ENCODE assay signal across 8 cellular contexts in the genomic region with DNA sequence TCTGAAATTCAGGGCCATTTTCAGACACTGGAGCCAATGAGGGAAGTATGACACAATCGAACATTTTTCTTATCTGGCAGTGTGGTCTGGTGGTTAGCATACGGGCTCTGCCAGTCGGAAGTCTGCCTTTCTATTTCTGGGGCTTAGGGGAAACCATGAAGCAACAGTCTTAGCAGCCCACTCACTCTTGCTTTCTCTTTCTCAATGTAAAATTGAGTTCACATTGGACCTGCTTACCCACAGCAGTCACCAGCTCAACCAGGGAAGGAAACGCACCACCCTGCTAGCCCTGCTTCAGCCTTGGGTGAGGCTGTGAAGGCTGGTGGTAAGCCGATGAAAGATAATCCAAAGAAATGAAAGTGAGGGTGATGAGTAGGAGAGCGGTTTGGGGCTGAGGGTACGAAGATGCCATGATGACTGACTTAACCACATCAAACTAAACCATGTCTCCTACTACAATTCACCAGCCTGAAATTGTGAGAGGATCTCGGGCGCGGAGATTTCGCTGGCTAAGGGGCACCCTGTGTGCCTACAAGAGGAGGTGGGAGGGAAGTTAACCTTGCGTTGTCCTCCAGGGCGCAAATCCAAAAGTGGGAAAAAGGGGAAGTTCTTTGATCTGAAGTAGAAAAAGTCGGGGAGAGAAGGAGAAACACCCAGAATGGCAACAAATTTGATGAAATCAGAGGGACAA. TPM values are rescaled to one million over a fixed set of nuclear protein-coding genes. Genes with fewer than 3 reads are reported as not detected.
DNase-seq lines count a peak whose midpoint lies in the region; ATAC-seq and TF ChIP-seq lines count a peak whose summit lies in the region.

No MANE protein-coding gene starts in this region.

- H3K27ac ChIP-seq in OCI-LY3 (ENCODE audit: low read length) = no peak overlapping the region
- H3K27ac ChIP-seq in neural progenitor cell = no peak overlapping the region

- in situ Hi-C loops in GM13976 (cut with MboI; ENCODE audit: low sequenced_read_pairs, unreplicated experiment) = no loop called here

- H3K27ac Mint-ChIP-seq in neural progenitor cell = peak overlapping the region; percentile 38

- no peaks in the 10 kb centered on the region for H4K20me1 ChIP-seq in OCI-LY3 (ENCODE audit: insufficient read depth, low read length)
- H4K20me1 ChIP-seq in neural progenitor cell (ENCODE audit: low read depth) = no peaks in the 10 kb centered on the region

- no peaks in the 10 kb centered on the region for H3K79me2 ChIP-seq in OCI-LY3 (ENCODE audit: low read length)
- no peaks in the 10 kb centered on the region for H3K79me2 ChIP-seq in neural progenitor cell (ENCODE audit: low read depth)

- H3K27me3 ChIP-seq in OCI-LY3 (ENCODE audit: low read depth, low read length) = peaks cover 18% of the 10 kb centered on the region
- H3K27me3 ChIP-seq in neural progenitor cell = no peaks in the 10 kb centered on the region

- peak; percentile 76 for ATAC-seq in HG02610 (IDR thresholded peaks at IDR 0.05; ENCODE audit: unreplicated experiment)

- H3K36me3 ChIP-seq in OCI-LY3 (replicated peaks; ENCODE audit: low read depth, low read length) = no peaks in the 10 kb centered on the region
- H3K36me3 ChIP-seq in neural progenitor cell = no peaks in the 10 kb centered on the region

- H3K27me3 Mint-ChIP-seq in neural progenitor cell (ENCODE audit: insufficient read depth, low read depth) = peaks cover 11% of the 10 kb centered on the region

- no peaks in the 10 kb centered on the region for H3K9me3 Mint-ChIP-seq in neural progenitor cell

- no peak overlapping the region for H2AFZ ChIP-seq in OCI-LY3 (ENCODE audit: low read depth, low read length)
- no peak overlapping the region for H2AFZ ChIP-seq in neural progenitor cell (replicated peaks)

- H3F3A ChIP-seq in neural progenitor cell (ENCODE audit: low read depth) = peaks cover 28% of the 10 kb centered on the region

- H3K9ac ChIP-seq in OCI-LY3 (ENCODE audit: low read length) (no peak overlapping the region), neural progenitor cell (no peak overlapping the region)

- peak overlapping the region; percentile 32 for H3K4me3 ChIP-seq in OCI-LY3 (ENCODE audit: low read length)
- H3K4me3 ChIP-seq in neural progenitor cell = no peak overlapping the region

- peaks cover 12% of the 10 kb centered on the region for H3K4me1 ChIP-seq in OCI-LY3 (ENCODE audit: low read length)
- H3K4me1 ChIP-seq in neural progenitor cell = peaks cover 32% of the 10 kb centered on the region

- H3K4me2 ChIP-seq in OCI-LY3 (ENCODE audit: low read length) (peak overlapping the region; percentile 52), neural progenitor cell (no peak overlapping the region)

- H3K4me3 Mint-ChIP-seq in neural progenitor cell = no peak overlapping the region

- H3K4me1 Mint-ChIP-seq in neural progenitor cell = peaks cover 37% of the 10 kb centered on the region

- no peaks in the 10 kb centered on the region for H3K36me3 Mint-ChIP-seq in neural progenitor cell

- peak; percentile 69 for DNase-seq in GM13976 (ENCODE audit: low spot score)
- peak; percentile 23 for DNase-seq in activated effector memory CD4-positive, alpha-beta T cell treated with Interleukin-2 at 50 U/mL for 16 hours
- DNase-seq in neural progenitor cell (ENCODE audit: low spot score) = no peak
- no peak for DNase-seq in NCI-H2171 (lab: John Stamatoyannopoulos, UW)
- DNase-seq in COLO668 (lab: John Stamatoyannopoulos, UW; ENCODE audit: unreplicated experiment) = no peak
- DNase-seq in NCI-H1048 (lab: John Stamatoyannopoulos, UW) = no peak

- TF ChIP-seq CTCF in GM13976 (IDR thresholded peaks at IDR 0.05; ENCODE audit: borderline replicate concordance, control extremely low read depth, extremely low read depth, insufficient read depth, missing control alignments) (no peak), OCI-LY3 (IDR thresholded peaks at IDR 0.05; ENCODE audit: low read depth, low read length) (no peak), neural progenitor cell (IDR thresholded peaks at IDR 0.05) (no peak)

- H3K9me3 ChIP-seq in OCI-LY3 (ENCODE audit: insufficient read depth, low read length) (no peaks in the 10 kb centered on the region), neural progenitor cell (ENCODE audit: low read depth) (no peaks in the 10 kb centered on the region)

RNA-seq across cellular contexts. Expression of gene LMO2, which starts 2.0 kb away (rescaled TPM):
- 0.92 and 2.0 TPM in 2 replicates for total RNA-seq in neural progenitor cell (ENCODE audit: low replicate concordance)

Comparison
In these comparisons a context has a peak if more than half of its experiments do, and no peak if none do; other contexts are left out.
1. DNase-seq: peak in GM13976 (single experiment) and activated effector memory CD4-positive, alpha-beta T cell treated with Interleukin-2 at 50 U/mL for 16 hours (single experiment); none in neural progenitor cell (single experiment), NCI-H2171 (single experiment), COLO668 (single experiment) and NCI-H1048 (single experiment).